ENCODE assay signal across 1 cellular context in the genomic region with DNA sequence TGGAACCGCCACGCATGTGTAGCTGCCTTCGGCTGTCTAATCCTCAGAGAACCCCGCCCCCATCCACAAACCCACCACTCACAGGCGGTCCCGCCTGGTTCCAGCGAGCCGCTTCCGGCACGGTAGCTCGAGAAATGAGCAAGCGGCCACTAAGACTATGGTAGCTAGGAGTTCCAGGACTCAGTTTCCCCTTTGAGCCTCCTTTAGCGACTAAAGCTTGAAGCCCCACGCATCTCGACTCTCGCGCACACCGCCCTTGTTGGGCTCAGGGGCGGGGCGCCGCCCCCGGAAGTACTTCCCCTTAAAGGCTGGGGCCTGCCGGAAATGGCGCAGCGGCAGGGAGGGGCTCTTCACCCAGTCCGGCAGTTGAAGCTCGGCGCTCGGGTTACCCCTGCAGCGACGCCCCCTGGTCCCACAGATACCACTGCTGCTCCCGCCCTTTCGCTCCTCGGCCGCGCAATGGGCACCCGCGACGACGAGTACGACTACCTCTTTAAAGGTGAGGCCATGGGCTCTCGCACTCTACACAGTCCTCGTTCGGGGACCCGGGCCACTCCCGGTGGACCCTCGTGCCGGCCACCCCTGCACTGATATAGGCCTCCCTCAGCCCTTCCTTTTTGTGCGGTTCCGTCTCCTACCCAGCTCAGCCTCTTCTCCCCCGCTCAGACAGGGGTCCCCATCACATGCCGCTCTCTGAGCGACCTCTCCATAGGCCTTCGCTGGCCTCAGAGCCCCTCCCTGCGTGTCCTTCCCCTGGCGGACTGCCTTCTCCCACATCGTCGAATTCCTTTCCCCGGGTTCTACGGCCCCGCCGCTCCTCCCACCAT.
A peak's percentile ranks its signal among the peaks of the same experiment; 100 is the strongest.
TF ChIP-seq lines count a peak whose summit lies in the region.

A gene (plus strand): TSS at position 365 of the 827 bp plus-strand sequence. CDS start 95 bp downstream, at position 460.

TF ChIP-seq in HEK293, 187 proteins besides CTCF, POLR2A, EP300 and RAD21 (continued from another document and continues in another):
- TF ChIP-seq, protein P1, sequence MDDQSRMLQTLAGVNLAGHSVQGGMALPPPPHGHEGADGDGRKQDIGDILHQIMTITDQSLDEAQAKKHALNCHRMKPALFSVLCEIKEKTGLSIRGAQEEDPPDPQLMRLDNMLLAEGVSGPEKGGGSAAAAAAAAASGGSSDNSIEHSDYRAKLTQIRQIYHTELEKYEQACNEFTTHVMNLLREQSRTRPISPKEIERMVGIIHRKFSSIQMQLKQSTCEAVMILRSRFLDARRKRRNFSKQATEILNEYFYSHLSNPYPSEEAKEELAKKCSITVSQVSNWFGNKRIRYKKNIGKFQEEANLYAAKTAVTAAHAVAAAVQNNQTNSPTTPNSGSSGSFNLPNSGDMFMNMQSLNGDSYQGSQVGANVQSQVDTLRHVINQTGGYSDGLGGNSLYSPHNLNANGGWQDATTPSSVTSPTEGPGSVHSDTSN (CRISPR knock-in tag; IDR thresholded peaks at IDR 0.05), result no peak; the same call in 1 of the 2 replicates
- peak; percentile 100 for TF ChIP-seq KLF8 (tag by site-specific recombination; IDR thresholded peaks at IDR 0.05)
- TF ChIP-seq WT1 (tag by site-specific recombination; IDR thresholded peaks at IDR 0.05), result peak; percentile 70
- peak; percentile 96 for TF ChIP-seq ZFP69B (tag by site-specific recombination; IDR thresholded peaks at IDR 0.05)
- TF ChIP-seq ZNF146 (tag by site-specific recombination; IDR thresholded peaks at IDR 0.05), result peak; percentile 46; the same call in 1 of the 2 replicates
- TF ChIP-seq, protein P2, sequence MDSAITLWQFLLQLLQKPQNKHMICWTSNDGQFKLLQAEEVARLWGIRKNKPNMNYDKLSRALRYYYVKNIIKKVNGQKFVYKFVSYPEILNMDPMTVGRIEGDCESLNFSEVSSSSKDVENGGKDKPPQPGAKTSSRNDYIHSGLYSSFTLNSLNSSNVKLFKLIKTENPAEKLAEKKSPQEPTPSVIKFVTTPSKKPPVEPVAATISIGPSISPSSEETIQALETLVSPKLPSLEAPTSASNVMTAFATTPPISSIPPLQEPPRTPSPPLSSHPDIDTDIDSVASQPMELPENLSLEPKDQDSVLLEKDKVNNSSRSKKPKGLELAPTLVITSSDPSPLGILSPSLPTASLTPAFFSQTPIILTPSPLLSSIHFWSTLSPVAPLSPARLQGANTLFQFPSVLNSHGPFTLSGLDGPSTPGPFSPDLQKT (IDR thresholded peaks at IDR 0.05; ENCODE audit: borderline replicate concordance, low read depth, low read length), result peak; percentile 73; the same call in 1 of the 2 replicates
- TF ChIP-seq, protein P3, sequence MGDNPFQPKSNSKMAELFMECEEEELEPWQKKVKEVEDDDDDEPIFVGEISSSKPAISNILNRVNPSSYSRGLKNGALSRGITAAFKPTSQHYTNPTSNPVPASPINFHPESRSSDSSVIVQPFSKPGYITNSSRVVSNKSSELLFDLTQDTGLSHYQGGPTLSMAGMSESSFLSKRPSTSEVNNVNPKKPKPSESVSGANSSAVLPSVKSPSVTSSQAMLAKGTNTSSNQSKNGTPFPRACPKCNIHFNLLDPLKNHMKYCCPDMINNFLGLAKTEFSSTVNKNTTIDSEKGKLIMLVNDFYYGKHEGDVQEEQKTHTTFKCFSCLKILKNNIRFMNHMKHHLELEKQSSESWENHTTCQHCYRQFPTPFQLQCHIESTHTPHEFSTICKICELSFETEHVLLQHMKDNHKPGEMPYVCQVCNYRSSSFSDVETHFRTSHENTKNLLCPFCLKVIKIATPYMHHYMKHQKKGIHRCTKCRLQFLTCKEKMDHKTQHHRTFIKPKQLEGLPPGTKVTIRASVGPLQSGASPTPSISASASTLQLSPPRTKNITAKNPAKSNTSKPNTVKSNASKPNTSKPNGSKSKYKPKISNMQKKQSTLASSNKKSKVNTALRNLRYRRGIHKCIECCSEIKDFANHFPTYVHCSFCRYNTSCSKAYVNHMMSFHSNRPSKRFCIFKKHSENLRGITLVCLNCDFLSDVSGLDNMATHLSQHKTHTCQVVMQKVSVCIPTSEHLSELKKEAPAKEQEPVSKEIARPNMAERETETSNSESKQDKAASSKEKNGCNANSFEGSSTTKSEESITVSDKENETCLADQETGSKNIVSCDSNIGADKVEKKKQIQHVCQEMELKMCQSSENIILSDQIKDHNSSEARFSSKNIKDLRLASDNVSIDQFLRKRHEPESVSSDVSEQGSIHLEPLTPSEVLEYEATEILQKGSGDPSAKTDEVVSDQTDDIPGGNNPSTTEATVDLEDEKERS (tag by site-specific recombination; IDR thresholded peaks at IDR 0.05), result 0 out of 2 replicates have a peak, but pooled peaks have one; percentile 17
- TF ChIP-seq, protein P4, sequence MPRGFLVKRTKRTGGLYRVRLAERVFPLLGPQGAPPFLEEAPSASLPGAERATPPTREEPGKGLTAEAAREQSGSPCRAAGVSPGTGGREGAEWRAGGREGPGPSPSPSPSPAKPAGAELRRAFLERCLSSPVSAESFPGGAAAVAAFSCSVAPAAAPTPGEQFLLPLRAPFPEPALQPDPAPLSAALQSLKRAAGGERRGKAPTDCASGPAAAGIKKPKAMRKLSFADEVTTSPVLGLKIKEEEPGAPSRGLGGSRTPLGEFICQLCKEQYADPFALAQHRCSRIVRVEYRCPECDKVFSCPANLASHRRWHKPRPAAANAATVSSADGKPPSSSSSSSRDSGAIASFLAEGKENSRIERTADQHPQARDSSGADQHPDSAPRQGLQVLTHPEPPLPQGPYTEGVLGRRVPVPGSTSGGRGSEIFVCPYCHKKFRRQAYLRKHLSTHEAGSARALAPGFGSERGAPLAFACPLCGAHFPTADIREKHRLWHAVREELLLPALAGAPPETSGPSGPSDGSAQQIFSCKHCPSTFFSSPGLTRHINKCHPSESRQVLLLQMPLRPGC (tag by site-specific recombination; IDR thresholded peaks at IDR 0.05), result peak; percentile 73; the same call in 1 of the 2 replicates
- no peak for TF ChIP-seq ZNF624 (tag by site-specific recombination; IDR thresholded peaks at IDR 0.05)
- TF ChIP-seq ZNF248 (tag by site-specific recombination; IDR thresholded peaks at IDR 0.05), result no peak
- no peak for TF ChIP-seq ZNF426 (tag by site-specific recombination; IDR thresholded peaks at IDR 0.05)
- TF ChIP-seq ZNF561 (tag by site-specific recombination; IDR thresholded peaks at IDR 0.05; ENCODE audit: borderline replicate concordance), result peak; percentile 98
- peak; percentile 93 for TF ChIP-seq ZNF335 (tag by site-specific recombination; conservative IDR thresholded peaks at IDR 0.05)
- no peak for TF ChIP-seq ZNF791 (tag by site-specific recombination; IDR thresholded peaks at IDR 0.05)
- peak; percentile 79; the same call in 1 of the 2 replicates for TF ChIP-seq ZNF777 (tag by site-specific recombination; IDR thresholded peaks at IDR 0.05; ENCODE audit: borderline replicate concordance)
- 0 out of 2 replicates have a peak, but pooled peaks have one; percentile 43 for TF ChIP-seq MYNN (tag by site-specific recombination; IDR thresholded peaks at IDR 0.05; ENCODE audit: borderline replicate concordance)
- no peak; the same call in 1 of the 2 replicates for TF ChIP-seq ZNF76 (tag by site-specific recombination; IDR thresholded peaks at IDR 0.05; ENCODE audit: borderline replicate concordance, low read depth)
- TF ChIP-seq ZNF610 (tag by site-specific recombination; IDR thresholded peaks at IDR 0.05; ENCODE audit: borderline replicate concordance), result peak; percentile 92
- peak; percentile 72 for TF ChIP-seq YY2 (tag by site-specific recombination; IDR thresholded peaks at IDR 0.05)
- peak; percentile 85; the same call in 1 of the 2 replicates for TF ChIP-seq ZNF785 (tag by site-specific recombination; IDR thresholded peaks at IDR 0.05)
- TF ChIP-seq, protein P5, sequence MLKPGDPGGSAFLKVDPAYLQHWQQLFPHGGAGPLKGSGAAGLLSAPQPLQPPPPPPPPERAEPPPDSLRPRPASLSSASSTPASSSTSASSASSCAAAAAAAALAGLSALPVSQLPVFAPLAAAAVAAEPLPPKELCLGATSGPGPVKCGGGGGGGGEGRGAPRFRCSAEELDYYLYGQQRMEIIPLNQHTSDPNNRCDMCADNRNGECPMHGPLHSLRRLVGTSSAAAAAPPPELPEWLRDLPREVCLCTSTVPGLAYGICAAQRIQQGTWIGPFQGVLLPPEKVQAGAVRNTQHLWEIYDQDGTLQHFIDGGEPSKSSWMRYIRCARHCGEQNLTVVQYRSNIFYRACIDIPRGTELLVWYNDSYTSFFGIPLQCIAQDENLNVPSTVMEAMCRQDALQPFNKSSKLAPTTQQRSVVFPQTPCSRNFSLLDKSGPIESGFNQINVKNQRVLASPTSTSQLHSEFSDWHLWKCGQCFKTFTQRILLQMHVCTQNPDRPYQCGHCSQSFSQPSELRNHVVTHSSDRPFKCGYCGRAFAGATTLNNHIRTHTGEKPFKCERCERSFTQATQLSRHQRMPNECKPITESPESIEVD (tag by site-specific recombination; IDR thresholded peaks at IDR 0.05), result no peak
- TF ChIP-seq ZXDB (tag by site-specific recombination; IDR thresholded peaks at IDR 0.05), result peak; percentile 99
- no peak for TF ChIP-seq ZBTB21 (tag by site-specific recombination; IDR thresholded peaks at IDR 0.05)
- TF ChIP-seq REPIN1 (tag by site-specific recombination; IDR thresholded peaks at IDR 0.05; ENCODE audit: low read depth), result peak; percentile 82; the same call in 1 of the 2 replicates
- no peak for TF ChIP-seq HOXA7 (CRISPR knock-in tag; IDR thresholded peaks at IDR 0.05; ENCODE audit: borderline replicate concordance)
- TF ChIP-seq, protein P6, sequence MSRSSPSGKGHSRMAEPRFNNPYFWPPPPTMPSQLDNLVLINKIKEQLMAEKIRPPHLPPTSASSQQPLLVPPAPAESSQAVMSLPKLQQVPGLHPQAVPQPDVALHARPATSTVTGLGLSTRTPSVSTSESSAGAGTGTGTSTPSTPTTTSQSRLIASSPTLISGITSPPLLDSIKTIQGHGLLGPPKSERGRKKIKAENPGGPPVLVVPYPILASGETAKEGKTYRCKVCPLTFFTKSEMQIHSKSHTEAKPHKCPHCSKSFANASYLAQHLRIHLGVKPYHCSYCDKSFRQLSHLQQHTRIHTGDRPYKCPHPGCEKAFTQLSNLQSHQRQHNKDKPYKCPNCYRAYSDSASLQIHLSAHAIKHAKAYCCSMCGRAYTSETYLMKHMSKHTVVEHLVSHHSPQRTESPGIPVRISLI (tag by site-specific recombination; IDR thresholded peaks at IDR 0.05), result no peak
- no peak for TF ChIP-seq ZNF530 (tag by site-specific recombination; IDR thresholded peaks at IDR 0.05; ENCODE audit: low read depth)
- no peak for TF ChIP-seq ZNF621 (tag by site-specific recombination; IDR thresholded peaks at IDR 0.05)
- TF ChIP-seq, protein P7, sequence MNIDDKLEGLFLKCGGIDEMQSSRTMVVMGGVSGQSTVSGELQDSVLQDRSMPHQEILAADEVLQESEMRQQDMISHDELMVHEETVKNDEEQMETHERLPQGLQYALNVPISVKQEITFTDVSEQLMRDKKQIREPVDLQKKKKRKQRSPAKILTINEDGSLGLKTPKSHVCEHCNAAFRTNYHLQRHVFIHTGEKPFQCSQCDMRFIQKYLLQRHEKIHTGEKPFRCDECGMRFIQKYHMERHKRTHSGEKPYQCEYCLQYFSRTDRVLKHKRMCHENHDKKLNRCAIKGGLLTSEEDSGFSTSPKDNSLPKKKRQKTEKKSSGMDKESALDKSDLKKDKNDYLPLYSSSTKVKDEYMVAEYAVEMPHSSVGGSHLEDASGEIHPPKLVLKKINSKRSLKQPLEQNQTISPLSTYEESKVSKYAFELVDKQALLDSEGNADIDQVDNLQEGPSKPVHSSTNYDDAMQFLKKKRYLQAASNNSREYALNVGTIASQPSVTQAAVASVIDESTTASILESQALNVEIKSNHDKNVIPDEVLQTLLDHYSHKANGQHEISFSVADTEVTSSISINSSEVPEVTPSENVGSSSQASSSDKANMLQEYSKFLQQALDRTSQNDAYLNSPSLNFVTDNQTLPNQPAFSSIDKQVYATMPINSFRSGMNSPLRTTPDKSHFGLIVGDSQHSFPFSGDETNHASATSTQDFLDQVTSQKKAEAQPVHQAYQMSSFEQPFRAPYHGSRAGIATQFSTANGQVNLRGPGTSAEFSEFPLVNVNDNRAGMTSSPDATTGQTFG (tag by site-specific recombination; IDR thresholded peaks at IDR 0.05; ENCODE audit: borderline replicate concordance), result no peak
- no peak for TF ChIP-seq ZNF132 (tag by site-specific recombination; IDR thresholded peaks at IDR 0.05; ENCODE audit: borderline replicate concordance)
- TF ChIP-seq ZNF19 (tag by site-specific recombination; IDR thresholded peaks at IDR 0.05; ENCODE audit: low read depth), result no peak; the same call in 1 of the 2 replicates
- TF ChIP-seq FEZF1 (tag by site-specific recombination; IDR thresholded peaks at IDR 0.05), result no peak
- peak; percentile 93 for TF ChIP-seq EGR2 (tag by site-specific recombination; IDR thresholded peaks at IDR 0.05; ENCODE audit: low read depth)
- peak; percentile 98 for TF ChIP-seq ZBTB48 (tag by site-specific recombination; IDR thresholded peaks at IDR 0.05)
- peak; percentile 36 for TF ChIP-seq ZNF10 (tag by site-specific recombination; IDR thresholded peaks at IDR 0.05)
- TF ChIP-seq ZNF302 (tag by site-specific recombination; IDR thresholded peaks at IDR 0.05; ENCODE audit: low read depth), result peak; percentile 40; the same call in 1 of the 2 replicates
- 0 out of 2 replicates have a peak, but pooled peaks have one; percentile 28 for TF ChIP-seq ZSCAN23 (tag by site-specific recombination; IDR thresholded peaks at IDR 0.05)
- TF ChIP-seq, protein P8, sequence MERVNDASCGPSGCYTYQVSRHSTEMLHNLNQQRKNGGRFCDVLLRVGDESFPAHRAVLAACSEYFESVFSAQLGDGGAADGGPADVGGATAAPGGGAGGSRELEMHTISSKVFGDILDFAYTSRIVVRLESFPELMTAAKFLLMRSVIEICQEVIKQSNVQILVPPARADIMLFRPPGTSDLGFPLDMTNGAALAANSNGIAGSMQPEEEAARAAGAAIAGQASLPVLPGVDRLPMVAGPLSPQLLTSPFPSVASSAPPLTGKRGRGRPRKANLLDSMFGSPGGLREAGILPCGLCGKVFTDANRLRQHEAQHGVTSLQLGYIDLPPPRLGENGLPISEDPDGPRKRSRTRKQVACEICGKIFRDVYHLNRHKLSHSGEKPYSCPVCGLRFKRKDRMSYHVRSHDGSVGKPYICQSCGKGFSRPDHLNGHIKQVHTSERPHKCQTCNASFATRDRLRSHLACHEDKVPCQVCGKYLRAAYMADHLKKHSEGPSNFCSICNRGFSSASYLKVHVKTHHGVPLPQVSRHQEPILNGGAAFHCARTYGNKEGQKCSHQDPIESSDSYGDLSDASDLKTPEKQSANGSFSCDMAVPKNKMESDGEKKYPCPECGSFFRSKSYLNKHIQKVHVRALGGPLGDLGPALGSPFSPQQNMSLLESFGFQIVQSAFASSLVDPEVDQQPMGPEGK (tag by site-specific recombination; IDR thresholded peaks at IDR 0.05), result peak; percentile 100
- TF ChIP-seq ZNF341 (tag by site-specific recombination; IDR thresholded peaks at IDR 0.05; ENCODE audit: low read depth), result peak; percentile 85
- TF ChIP-seq ZNF664 (tag by site-specific recombination; IDR thresholded peaks at IDR 0.05), result 0 out of 2 replicates have a peak, but pooled peaks have one; percentile 3
- TF ChIP-seq, protein P9, sequence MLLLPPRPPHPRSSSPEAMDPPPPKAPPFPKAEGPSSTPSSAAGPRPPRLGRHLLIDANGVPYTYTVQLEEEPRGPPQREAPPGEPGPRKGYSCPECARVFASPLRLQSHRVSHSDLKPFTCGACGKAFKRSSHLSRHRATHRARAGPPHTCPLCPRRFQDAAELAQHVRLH (tag by site-specific recombination; IDR thresholded peaks at IDR 0.05), result peak; percentile 91
- no peak for TF ChIP-seq ZNF184 (tag by site-specific recombination; IDR thresholded peaks at IDR 0.05)
- TF ChIP-seq GLIS2 (tag by site-specific recombination; IDR thresholded peaks at IDR 0.05), result peak; percentile 99
